1 cellular context compared by ENCODE assay signal in genomic region chr1:179770887-179771502, GRCh38.
TF ChIP-seq lines count a peak whose summit lies in the region.

No MANE protein-coding gene starts in this region.

TF ChIP-seq in HCT116, 20 proteins besides CTCF, POLR2A, EP300 and RAD21:
- no peak for TF ChIP-seq REST (IDR thresholded peaks at IDR 0.05; ENCODE audit: low read depth)
- no peak for TF ChIP-seq EZH2phosphoT487 (IDR thresholded peaks at IDR 0.05; ENCODE audit: borderline replicate concordance)
- no peak for TF ChIP-seq SRF (IDR thresholded peaks at IDR 0.05; ENCODE audit: low read depth)
- no peak for TF ChIP-seq ELF1 (IDR thresholded peaks at IDR 0.05; ENCODE audit: borderline replicate concordance, low read depth)
- no peak for TF ChIP-seq JUND (IDR thresholded peaks at IDR 0.05)
- no peak for TF ChIP-seq SIN3A (IDR thresholded peaks at IDR 0.05; ENCODE audit: low read depth)
- no peak for TF ChIP-seq ATF3 (IDR thresholded peaks at IDR 0.05)
- no peak for TF ChIP-seq YY1 (IDR thresholded peaks at IDR 0.05; ENCODE audit: extremely low read depth, insufficient replicate concordance, low read depth, low read length)
- no peak for TF ChIP-seq EGR1 (IDR thresholded peaks at IDR 0.05; ENCODE audit: low read depth)
- no peak for TF ChIP-seq CBX3 (IDR thresholded peaks at IDR 0.05; ENCODE audit: low read depth)
- TF ChIP-seq TCF7L2 (IDR thresholded peaks at IDR 0.05; ENCODE audit: borderline replicate concordance, extremely low read depth, insufficient read depth, insufficient read length) = no peak
- TF ChIP-seq SP1 (IDR thresholded peaks at IDR 0.05; ENCODE audit: low read depth) = no peak
- no peak for TF ChIP-seq ZNF274 (IDR thresholded peaks at IDR 0.05; ENCODE audit: low read depth, low read length)
- no peak for TF ChIP-seq ZBTB33 (IDR thresholded peaks at IDR 0.05; ENCODE audit: extremely low read depth, insufficient replicate concordance, low read length)
- TF ChIP-seq POLR2AphosphoS5 (IDR thresholded peaks at IDR 0.05; ENCODE audit: low read depth, low read length) = no peak
- TF ChIP-seq ZFX (IDR thresholded peaks at IDR 0.05) = no peak
- TF ChIP-seq MAX (IDR thresholded peaks at IDR 0.05) = no peak
- no peak for TF ChIP-seq CEBPB (IDR thresholded peaks at IDR 0.05; ENCODE audit: low read depth)
